3 cellular contexts compared by ENCODE assay signal in genomic region chr12:102447426-102447825, GRCh38. TPM values are rescaled to one million over a fixed set of nuclear protein-coding genes. Genes with fewer than 3 reads are reported as not detected.
"Had no signal": no experiment of that assay in that cellular context is flagged by ENCODE, and none has a peak within 500 bp of the region (broad histone marks: within the 10 kb centered on the region; RNA-seq: fewer than 3 reads in every experiment).

No MANE protein-coding gene starts in this region.

RNA-seq across cellular contexts. Expression of gene IGF1, which starts 32.9 kb away (rescaled TPM):
- total RNA-seq: endodermal cell, endothelial cell of umbilical vein, foreskin keratinocyte had no signal
- polyA plus RNA-seq: foreskin keratinocyte had no signal
